ENCODE assay signal across 8 cellular contexts in genomic region chr2:178193496-178193822, GRCh38. TPM values are rescaled to one million over a fixed set of nuclear protein-coding genes. Genes with fewer than 3 reads are reported as not detected.
DNase-seq lines count a peak whose midpoint lies in the region; ATAC-seq and TF ChIP-seq lines count a peak whose summit lies in the region.

No MANE protein-coding gene starts in this region.

- H4K8ac ChIP-seq in mesendoderm (ENCODE audit: low read depth, low read length): no peak overlapping the region

- peak overlapping the region; percentile 49 for H3K4me2 ChIP-seq in mesendoderm (ENCODE audit: low read length)

- H2BK120ac ChIP-seq in mesendoderm (ENCODE audit: low read depth, low read length): no peak overlapping the region

- H3K4me3 ChIP-seq in right atrium auricular region (peak overlapping the region; percentile 82 to 95), body of pancreas (peak overlapping the region; percentile 79 to 87), mesendoderm (ENCODE audit: low read length) (peak overlapping the region; percentile 8)

- ATAC-seq in Right ventricle myocardium superior (ENCODE audit: poor library complexity): no peak
- ATAC-seq in body of pancreas: no peak
- ATAC-seq in GM18519 (IDR thresholded peaks at IDR 0.05; ENCODE audit: low FRiP score, unreplicated experiment): no peak
- ATAC-seq in HG02870 (IDR thresholded peaks at IDR 0.05; ENCODE audit: unreplicated experiment): no peak

- H3K79me1 ChIP-seq in mesendoderm (ENCODE audit: low read length): no peaks in the 10 kb centered on the region

- H3K79me2 ChIP-seq in mesendoderm (ENCODE audit: control insufficient read depth, insufficient read depth, low read length): no peaks in the 10 kb centered on the region

- no peak overlapping the region for H2BK5ac ChIP-seq in mesendoderm (ENCODE audit: low read length)

- no peak for TF ChIP-seq POLR2A in body of pancreas (IDR thresholded peaks at IDR 0.05)

- H3K23ac ChIP-seq in mesendoderm (ENCODE audit: low read length): no peak overlapping the region

- peak overlapping the region; percentile 69 for H3K9ac ChIP-seq in mesendoderm (ENCODE audit: low read length)

- H3K36me3 ChIP-seq in right atrium auricular region (no peaks in the 10 kb centered on the region), body of pancreas (replicated peaks in 1 of 2; ENCODE audit: insufficient read depth in 1 of 2, low read depth in 2 of 2) (no peaks in the 10 kb centered on the region), mesendoderm (ENCODE audit: control insufficient read depth, insufficient read depth, low read length) (no peaks in the 10 kb centered on the region)

- H3K27ac ChIP-seq in right atrium auricular region: peak overlapping the region; percentile 90 to 91
- H3K27ac ChIP-seq in body of pancreas: peak overlapping the region; percentile 44 to 92 (median 92)
- no peak overlapping the region for H3K27ac ChIP-seq in mesendoderm (ENCODE audit: low read depth, low read length)

- H3K27me3 ChIP-seq in right atrium auricular region: no peaks in the 10 kb centered on the region
- H3K27me3 ChIP-seq in body of pancreas: no peaks in the 10 kb centered on the region
- H3K27me3 ChIP-seq in mesendoderm (ENCODE audit: insufficient read depth, low read length, poor library complexity): peaks cover 10% of the 10 kb centered on the region

- no peak overlapping the region for H2BK15ac ChIP-seq in mesendoderm (replicated peaks; ENCODE audit: low read depth)

- H4K5ac ChIP-seq in mesendoderm (ENCODE audit: low read length): no peak overlapping the region

- H2AK5ac ChIP-seq in mesendoderm (ENCODE audit: low read length): no peak overlapping the region

- peak overlapping the region; percentile 82 for H3K56ac ChIP-seq in mesendoderm (ENCODE audit: low read length)

- H3K4me1 ChIP-seq in right atrium auricular region (peaks cover 0 to 24% of the 10 kb centered on the region in 2 donors), body of pancreas (peaks cover 6% of the 10 kb centered on the region), mesendoderm (ENCODE audit: control insufficient read depth, low read depth, low read length) (no peaks in the 10 kb centered on the region)

- intact Hi-C loops in Right ventricle myocardium superior (cut with DNase I) (loop anchor here (5.0 to 10.0 kb wide), 2 partner anchors 79 kb away; partner anchors contain the start of gene RBM45), body of pancreas (cut with DNase I) (no loop called here)

- peak overlapping the region; percentile 88 for H3K18ac ChIP-seq in mesendoderm (ENCODE audit: low read length)

- H3K4ac ChIP-seq in mesendoderm (ENCODE audit: low read depth, low read length): peak overlapping the region; percentile 21

- no peaks in the 10 kb centered on the region for H3K9me3 ChIP-seq in right atrium auricular region
- no peaks in the 10 kb centered on the region for H3K9me3 ChIP-seq in body of pancreas

- WGBS in body of pancreas, 2 donors: 4 to 6% methylated on average over 10 of the region's 10 CpGs
- WGBS in mesendoderm (ENCODE audit: extremely low coverage, insufficient coverage, low lambda C conversion rate): no CpG with 5 or more reads among the region's 10 CpGs

- TF ChIP-seq CTCF in right atrium auricular region (IDR thresholded peaks at IDR 0.05) (no peak), body of pancreas (IDR thresholded peaks at IDR 0.05) (no peak)

- DNase-seq in right atrium auricular region (ENCODE audit: low spot score) (no peak), Right ventricle myocardium superior (no peak), body of pancreas (no peak), mesendoderm (no peak), NCI-H82 (lab: John Stamatoyannopoulos, UW) (no peak), nucleus accumbens (lab: John Stamatoyannopoulos, UW) (no peak)

RNA-seq across cellular contexts. Expression of gene OSBPL6, which starts 0.9 kb away (rescaled TPM):
- 10 to 100 TPM in 1 of 2 donors, 1 to 10 TPM in 1; 4.8 to 11.5 TPM for total RNA-seq in right atrium auricular region
- 3.3 TPM for total RNA-seq in Right ventricle myocardium superior
- total RNA-seq in body of pancreas: 1 to 10 TPM in 1 of 2 donors, under 1 TPM in 1; 0.26 to 2.0 TPM
- 4.4 TPM for polyA plus RNA-seq in mesendoderm (2013, experiment 1 of 2)
- 4.1 TPM for polyA plus RNA-seq in mesendoderm (2013, experiment 2 of 2)

Comparison
In these comparisons a context has a peak if more than half of its experiments do, and no peak if none do; other contexts are left out.
1. H3K4me3 ChIP-seq: peak in every context shown above with its lines; median percentile 88 in right atrium auricular region; 83 in body of pancreas; 8 in mesendoderm.